ENCODE assay signal across 15 cellular contexts in the genomic region with DNA sequence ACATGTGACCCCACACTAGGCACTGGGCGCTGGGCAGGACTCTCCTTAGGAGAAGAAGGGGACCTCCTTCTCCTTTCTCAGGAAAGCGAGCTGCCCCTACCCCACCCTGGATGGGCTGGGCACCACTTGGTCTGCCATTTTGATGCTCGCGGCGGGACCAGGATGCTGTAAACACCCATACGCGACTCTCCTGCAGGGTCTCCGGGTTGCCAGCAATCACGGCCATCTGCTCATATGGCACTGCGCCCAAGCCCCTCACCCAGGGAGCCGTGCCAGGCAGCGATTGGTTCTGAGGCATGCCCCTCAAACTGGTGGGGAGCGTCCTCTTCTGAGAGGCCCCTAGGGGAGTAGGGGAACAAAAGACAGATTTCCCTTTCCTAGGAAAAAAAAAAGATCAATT.
DNase-seq lines count a peak whose midpoint lies in the region; ATAC-seq and TF ChIP-seq lines count a peak whose summit lies in the region.
"Had no signal": no experiment of that assay in that cellular context is flagged by ENCODE, and none has a peak within 500 bp of the region (broad histone marks: within the 10 kb centered on the region; RNA-seq: fewer than 3 reads in every experiment).

No MANE protein-coding gene starts in this region.

- peaks cover 3% of the 10 kb centered on the region for H3K27me3 Mint-ChIP-seq in endodermal cell (ENCODE audit: insufficient read depth)

- 90 to 91% methylated on average over 4 to 13 of the region's 13 CpGs for WGBS in endodermal cell (ENCODE audit: insufficient coverage in 1 of 2, insufficient read length in 1 of 2), 2 experiments
- WGBS in suprapubic skin = 83% methylated on average over 13 of the region's 13 CpGs

- DNase-seq in NCI-H82 (lab: John Stamatoyannopoulos, UW) (peak; percentile 39), NCI-H82 treated with DMSO at 0.1 percent for 48 hours (lab: John Stamatoyannopoulos, UW; ENCODE audit: unreplicated experiment) (no peak), NCI-H1694 treated with DMSO at 0.1 percent for 48 hours (lab: John Stamatoyannopoulos, UW) (peak; percentile 90), endodermal cell (peak; percentile 53), suprapubic skin (ENCODE audit: low spot score in 2 of 2) (peak; percentile 35 to 69), GM13977 (ENCODE audit: low spot score) (no peak), A172 (ENCODE audit: low spot score) (no peak)
- DNase-seq: DMS153; NCI-H187; NCI-H526; stimulated activated CD4-positive, alpha-beta T cell treated with anti-CD3 and anti-CD28 coated beads, Interleukin-2, amount 100 ng/mL, for 48 hours had no signal

- TF ChIP-seq POLR2A in suprapubic skin (IDR thresholded peaks at IDR 0.05) = no peak

- H3K27me3 ChIP-seq in endodermal cell (ENCODE audit: control insufficient read depth, insufficient read depth, low read length, poor library complexity, severe bottlenecking) (no peaks in the 10 kb centered on the region), suprapubic skin (no peaks in the 10 kb centered on the region)
- H3K27me3 ChIP-seq: BLaER1 treated with 17β-estradiol and CSF1 and Interleukin-3, amounts not matched to agents 10 nM and 100 nM; SJSA1 had no signal

- H3K27ac ChIP-seq in endodermal cell (ENCODE audit: low read depth, low read length) = no peak overlapping the region
- H3K27ac ChIP-seq in suprapubic skin = no peak overlapping the region
- H3K27ac ChIP-seq: BLaER1 treated with 17β-estradiol and CSF1 and Interleukin-3, amounts not matched to agents 10 nM and 100 nM; SJSA1 had no signal

- H3K9me3 ChIP-seq in endodermal cell (ENCODE audit: control insufficient read depth, low read length) = no peaks in the 10 kb centered on the region
- no peaks in the 10 kb centered on the region for H3K9me3 ChIP-seq in suprapubic skin
- H3K9me3 ChIP-seq: SJSA1 had no signal

- in situ Hi-C loops in GM13977 (cut with MboI; ENCODE audit: low pct_unique_long_range_greater_than_20kb, low sequenced_read_pairs, unreplicated experiment) = no loop called here

- H3K4me1 Mint-ChIP-seq in endodermal cell = no peaks in the 10 kb centered on the region

- TF ChIP-seq EP300 in suprapubic skin (IDR thresholded peaks at IDR 0.05) = no peak

- no peak overlapping the region for H3K27ac Mint-ChIP-seq in endodermal cell
- H3K27ac Mint-ChIP-seq: activated T-helper 2 cell treated with anti-CD3 and anti-CD28 coated beads, Interferon-gamma antibody, Interleukin-2, Interleukin-4, amounts not matched to agents 10 μg/mL and 5 μg/mL and 100 μg/mL, durations not matched to agents 14 hours and 24 hours and 36 hours had no signal

- no peak for ATAC-seq in GM21381 (IDR thresholded peaks at IDR 0.05; ENCODE audit: unreplicated experiment)

- no peak for TF ChIP-seq CTCF in endodermal cell (conservative IDR thresholded peaks at IDR 0.05)
- no peak for TF ChIP-seq CTCF in suprapubic skin (IDR thresholded peaks at IDR 0.05)
- TF ChIP-seq CTCF in GM13977 (IDR thresholded peaks at IDR 0.05; ENCODE audit: extremely low read depth, insufficient read depth, missing control alignments) = no peak

- H3K9ac ChIP-seq in endodermal cell (ENCODE audit: extremely low read depth, low read length, poor library complexity, severe bottlenecking) = no peak overlapping the region
- H3K9ac ChIP-seq: BLaER1 treated with 17β-estradiol and CSF1 and Interleukin-3, amounts not matched to agents 10 nM and 100 nM had no signal

- no peak overlapping the region for H3K4me3 ChIP-seq in endodermal cell (ENCODE audit: low read length)
- no peak overlapping the region for H3K4me3 ChIP-seq in suprapubic skin
- H3K4me3 ChIP-seq: BLaER1 treated with 17β-estradiol and CSF1 and Interleukin-3, amounts not matched to agents 10 nM and 100 nM; SJSA1 had no signal

- H3K36me3 ChIP-seq in endodermal cell (ENCODE audit: control insufficient read depth, insufficient read depth, low read length) (no peaks in the 10 kb centered on the region), suprapubic skin (no peaks in the 10 kb centered on the region)
- H3K36me3 ChIP-seq: BLaER1 treated with 17β-estradiol and CSF1 and Interleukin-3, amounts not matched to agents 10 nM and 100 nM; SJSA1 had no signal

- no peak overlapping the region for H3K4me3 Mint-ChIP-seq in endodermal cell

- no peaks in the 10 kb centered on the region for H3K4me1 ChIP-seq in endodermal cell (ENCODE audit: control insufficient read depth, insufficient read depth, low read length)
- H3K4me1 ChIP-seq in suprapubic skin = no peaks in the 10 kb centered on the region
- H3K4me1 ChIP-seq: SJSA1 had no signal

- no peaks in the 10 kb centered on the region for H3K9me3 Mint-ChIP-seq in endodermal cell
- H3K9me3 Mint-ChIP-seq: activated T-helper 2 cell treated with anti-CD3 and anti-CD28 coated beads, Interferon-gamma antibody, Interleukin-2, Interleukin-4, amounts not matched to agents 10 μg/mL and 5 μg/mL and 100 μg/mL, durations not matched to agents 14 hours and 24 hours and 36 hours had no signal

- H3K36me3 Mint-ChIP-seq in endodermal cell (ENCODE audit: low read depth) = no peaks in the 10 kb centered on the region

Comparison
In these comparisons a context has a peak if more than half of its experiments do, and no peak if none do; other contexts are left out.
1. DNase-seq: peak in NCI-H82 (single experiment), NCI-H1694 treated with DMSO at 0.1 percent for 48 hours (single experiment), endodermal cell (single experiment) and suprapubic skin (2 of 2); none in NCI-H82 treated with DMSO at 0.1 percent for 48 hours (single experiment), GM13977 (single experiment) and A172 (single experiment).